In the genomic region with DNA sequence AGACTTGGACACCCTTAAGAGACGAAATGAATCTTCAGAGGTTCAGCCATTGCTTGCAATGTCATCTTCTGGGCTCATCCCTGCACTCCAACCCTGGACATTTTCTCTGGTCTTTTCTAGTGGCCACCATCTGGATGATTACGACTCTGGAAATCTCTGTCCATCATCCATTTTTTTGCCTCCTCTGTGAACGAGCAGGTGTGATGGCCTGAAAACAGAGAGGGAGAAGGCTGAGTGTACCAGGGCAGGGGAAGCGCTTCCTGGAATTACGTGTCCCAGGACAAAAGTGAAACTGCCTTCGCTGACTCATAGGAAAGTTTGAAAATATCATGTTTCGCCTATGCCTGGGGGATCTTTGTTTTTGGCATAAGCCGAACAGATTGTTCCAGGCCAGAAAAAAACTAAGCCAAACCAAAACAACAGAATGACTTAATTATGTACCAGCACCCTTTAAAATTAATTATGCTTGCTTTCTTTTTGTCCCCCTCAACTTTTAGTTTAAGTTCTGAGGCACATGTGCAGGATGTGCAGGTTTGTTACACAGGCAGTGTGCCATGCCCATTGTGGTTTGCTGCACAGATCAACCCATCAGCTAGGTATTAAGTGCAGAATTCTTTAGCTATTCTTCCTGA, we compare ENCODE assay signal across 1 cellular context.
TF ChIP-seq lines count a peak whose summit lies in the region.

No MANE protein-coding gene starts in this region.

TF ChIP-seq in GM12878, 131 proteins besides CTCF, POLR2A, EP300 and RAD21 (continued from another document and continues in another):
- TF ChIP-seq, protein P1, sequence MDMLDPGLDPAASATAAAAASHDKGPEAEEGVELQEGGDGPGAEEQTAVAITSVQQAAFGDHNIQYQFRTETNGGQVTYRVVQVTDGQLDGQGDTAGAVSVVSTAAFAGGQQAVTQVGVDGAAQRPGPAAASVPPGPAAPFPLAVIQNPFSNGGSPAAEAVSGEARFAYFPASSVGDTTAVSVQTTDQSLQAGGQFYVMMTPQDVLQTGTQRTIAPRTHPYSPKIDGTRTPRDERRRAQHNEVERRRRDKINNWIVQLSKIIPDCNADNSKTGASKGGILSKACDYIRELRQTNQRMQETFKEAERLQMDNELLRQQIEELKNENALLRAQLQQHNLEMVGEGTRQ (IDR thresholded peaks at IDR 0.05; ENCODE audit: borderline replicate concordance, low read depth, low read length), result no peak
- TF ChIP-seq CHD2 (IDR thresholded peaks at IDR 0.05; ENCODE audit: borderline replicate concordance, low read depth, low read length) (no peak), ESRRA (IDR thresholded peaks at IDR 0.05; ENCODE audit: low read length) (no peak), FOS (IDR thresholded peaks at IDR 0.05; ENCODE audit: borderline replicate concordance, extremely low read depth, insufficient read length) (no peak), EGR1 (IDR thresholded peaks at IDR 0.05; ENCODE audit: borderline replicate concordance in 1 of 2, low read depth in 2 of 2, low read length in 2 of 2) (no peak), ZNF384 (IDR thresholded peaks at IDR 0.05; ENCODE audit: borderline replicate concordance, low read depth, low read length) (no peak), IKZF2 (IDR thresholded peaks at IDR 0.05) (peak; percentile 86 to 92), ZBED1 (IDR thresholded peaks at IDR 0.05; ENCODE audit: borderline replicate concordance) (peak; percentile 38; the same call in 1 of the 2 replicates), CHD1 (IDR thresholded peaks at IDR 0.05; ENCODE audit: low read depth, low read length) (no peak), FOXK2 (IDR thresholded peaks at IDR 0.05) (no peak), BRCA1 (IDR thresholded peaks at IDR 0.05; ENCODE audit: low read depth, low read length) (no peak), ZNF217 (IDR thresholded peaks at IDR 0.05) (no peak), RUNX3 (IDR thresholded peaks at IDR 0.05; ENCODE audit: low read length) (peak; percentile 47; the same call in 1 of the 2 replicates), ETV6 (conservative IDR thresholded peaks at IDR 0.05 in 1 of 2, IDR thresholded peaks at IDR 0.05 in 1 of 2; ENCODE audit: borderline replicate concordance in 1 of 2, low read depth in 1 of 2) (peak in 1 of 2 experiments; percentile 73; a peak in 2 of 4 replicates), ZSCAN29 (IDR thresholded peaks at IDR 0.05) (no peak), ZZZ3 (IDR thresholded peaks at IDR 0.05; ENCODE audit: control insufficient read depth, insufficient read length, low read depth) (no peak), CBX3 (IDR thresholded peaks at IDR 0.05; ENCODE audit: borderline replicate concordance, low read depth) (no peak), RBBP5 (conservative IDR thresholded peaks at IDR 0.05) (no peak), BMI1 (IDR thresholded peaks at IDR 0.05; ENCODE audit: borderline replicate concordance) (no peak), RELA (IDR thresholded peaks at IDR 0.05; ENCODE audit: borderline replicate concordance, partially characterized antibody) (no peak), HDAC6 (IDR thresholded peaks at IDR 0.05; ENCODE audit: unreplicated experiment) (no peak), MEF2A (IDR thresholded peaks at IDR 0.05; ENCODE audit: insufficient read depth, low read depth, low read length) (no peak), SMAD1 (IDR thresholded peaks at IDR 0.05; ENCODE audit: low read depth, partially characterized antibody) (no peak), ZNF274 (IDR thresholded peaks at IDR 0.05; ENCODE audit: insufficient read depth, insufficient read length) (no peak), SIX5 (IDR thresholded peaks at IDR 0.05; ENCODE audit: low read depth, low read length, severe bottlenecking) (no peak), CHD4 (IDR thresholded peaks at IDR 0.05) (no peak), ZNF24 (IDR thresholded peaks at IDR 0.05) (no peak), BHLHE40 (IDR thresholded peaks at IDR 0.05; ENCODE audit: borderline replicate concordance in 1 of 2, low read depth in 2 of 2, low read length in 1 of 2) (no peak), HDAC2 (IDR thresholded peaks at IDR 0.05) (no peak), HCFC1 (IDR thresholded peaks at IDR 0.05; ENCODE audit: low read length) (no peak), PML (IDR thresholded peaks at IDR 0.05; ENCODE audit: low read length) (no peak), MXI1 (IDR thresholded peaks at IDR 0.05; ENCODE audit: low read depth, low read length) (0 out of 2 replicates have a peak, but pooled peaks have one; percentile 29)
- TF ChIP-seq, protein P2, sequence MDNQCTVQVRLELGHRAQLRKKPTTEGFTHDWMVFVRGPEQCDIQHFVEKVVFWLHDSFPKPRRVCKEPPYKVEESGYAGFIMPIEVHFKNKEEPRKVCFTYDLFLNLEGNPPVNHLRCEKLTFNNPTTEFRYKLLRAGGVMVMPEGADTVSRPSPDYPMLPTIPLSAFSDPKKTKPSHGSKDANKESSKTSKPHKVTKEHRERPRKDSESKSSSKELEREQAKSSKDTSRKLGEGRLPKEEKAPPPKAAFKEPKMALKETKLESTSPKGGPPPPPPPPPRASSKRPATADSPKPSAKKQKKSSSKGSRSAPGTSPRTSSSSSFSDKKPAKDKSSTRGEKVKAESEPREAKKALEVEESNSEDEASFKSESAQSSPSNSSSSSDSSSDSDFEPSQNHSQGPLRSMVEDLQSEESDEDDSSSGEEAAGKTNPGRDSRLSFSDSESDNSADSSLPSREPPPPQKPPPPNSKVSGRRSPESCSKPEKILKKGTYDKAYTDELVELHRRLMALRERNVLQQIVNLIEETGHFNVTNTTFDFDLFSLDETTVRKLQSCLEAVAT (IDR thresholded peaks at IDR 0.05), result no peak
- TF ChIP-seq, protein P3, sequence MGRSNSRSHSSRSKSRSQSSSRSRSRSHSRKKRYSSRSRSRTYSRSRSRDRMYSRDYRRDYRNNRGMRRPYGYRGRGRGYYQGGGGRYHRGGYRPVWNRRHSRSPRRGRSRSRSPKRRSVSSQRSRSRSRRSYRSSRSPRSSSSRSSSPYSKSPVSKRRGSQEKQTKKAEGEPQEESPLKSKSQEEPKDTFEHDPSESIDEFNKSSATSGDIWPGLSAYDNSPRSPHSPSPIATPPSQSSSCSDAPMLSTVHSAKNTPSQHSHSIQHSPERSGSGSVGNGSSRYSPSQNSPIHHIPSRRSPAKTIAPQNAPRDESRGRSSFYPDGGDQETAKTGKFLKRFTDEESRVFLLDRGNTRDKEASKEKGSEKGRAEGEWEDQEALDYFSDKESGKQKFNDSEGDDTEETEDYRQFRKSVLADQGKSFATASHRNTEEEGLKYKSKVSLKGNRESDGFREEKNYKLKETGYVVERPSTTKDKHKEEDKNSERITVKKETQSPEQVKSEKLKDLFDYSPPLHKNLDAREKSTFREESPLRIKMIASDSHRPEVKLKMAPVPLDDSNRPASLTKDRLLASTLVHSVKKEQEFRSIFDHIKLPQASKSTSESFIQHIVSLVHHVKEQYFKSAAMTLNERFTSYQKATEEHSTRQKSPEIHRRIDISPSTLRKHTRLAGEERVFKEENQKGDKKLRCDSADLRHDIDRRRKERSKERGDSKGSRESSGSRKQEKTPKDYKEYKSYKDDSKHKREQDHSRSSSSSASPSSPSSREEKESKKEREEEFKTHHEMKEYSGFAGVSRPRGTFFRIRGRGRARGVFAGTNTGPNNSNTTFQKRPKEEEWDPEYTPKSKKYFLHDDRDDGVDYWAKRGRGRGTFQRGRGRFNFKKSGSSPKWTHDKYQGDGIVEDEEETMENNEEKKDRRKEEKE (IDR thresholded peaks at IDR 0.05), result no peak
- TF ChIP-seq, protein P4, sequence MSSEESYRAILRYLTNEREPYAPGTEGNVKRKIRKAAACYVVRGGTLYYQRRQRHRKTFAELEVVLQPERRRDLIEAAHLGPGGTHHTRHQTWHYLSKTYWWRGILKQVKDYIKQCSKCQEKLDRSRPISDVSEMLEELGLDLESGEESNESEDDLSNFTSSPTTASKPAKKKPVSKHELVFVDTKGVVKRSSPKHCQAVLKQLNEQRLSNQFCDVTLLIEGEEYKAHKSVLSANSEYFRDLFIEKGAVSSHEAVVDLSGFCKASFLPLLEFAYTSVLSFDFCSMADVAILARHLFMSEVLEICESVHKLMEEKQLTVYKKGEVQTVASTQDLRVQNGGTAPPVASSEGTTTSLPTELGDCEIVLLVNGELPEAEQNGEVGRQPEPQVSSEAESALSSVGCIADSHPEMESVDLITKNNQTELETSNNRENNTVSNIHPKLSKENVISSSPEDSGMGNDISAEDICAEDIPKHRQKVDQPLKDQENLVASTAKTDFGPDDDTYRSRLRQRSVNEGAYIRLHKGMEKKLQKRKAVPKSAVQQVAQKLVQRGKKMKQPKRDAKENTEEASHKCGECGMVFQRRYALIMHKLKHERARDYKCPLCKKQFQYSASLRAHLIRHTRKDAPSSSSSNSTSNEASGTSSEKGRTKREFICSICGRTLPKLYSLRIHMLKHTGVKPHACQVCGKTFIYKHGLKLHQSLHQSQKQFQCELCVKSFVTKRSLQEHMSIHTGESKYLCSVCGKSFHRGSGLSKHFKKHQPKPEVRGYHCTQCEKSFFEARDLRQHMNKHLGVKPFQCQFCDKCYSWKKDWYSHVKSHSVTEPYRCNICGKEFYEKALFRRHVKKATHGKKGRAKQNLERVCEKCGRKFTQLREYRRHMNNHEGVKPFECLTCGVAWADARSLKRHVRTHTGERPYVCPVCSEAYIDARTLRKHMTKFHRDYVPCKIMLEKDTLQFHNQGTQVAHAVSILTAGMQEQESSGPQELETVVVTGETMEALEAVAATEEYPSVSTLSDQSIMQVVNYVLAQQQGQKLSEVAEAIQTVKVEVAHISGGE (CRISPR knock-in tag; IDR thresholded peaks at IDR 0.05), result no peak
- TF ChIP-seq, protein P5, sequence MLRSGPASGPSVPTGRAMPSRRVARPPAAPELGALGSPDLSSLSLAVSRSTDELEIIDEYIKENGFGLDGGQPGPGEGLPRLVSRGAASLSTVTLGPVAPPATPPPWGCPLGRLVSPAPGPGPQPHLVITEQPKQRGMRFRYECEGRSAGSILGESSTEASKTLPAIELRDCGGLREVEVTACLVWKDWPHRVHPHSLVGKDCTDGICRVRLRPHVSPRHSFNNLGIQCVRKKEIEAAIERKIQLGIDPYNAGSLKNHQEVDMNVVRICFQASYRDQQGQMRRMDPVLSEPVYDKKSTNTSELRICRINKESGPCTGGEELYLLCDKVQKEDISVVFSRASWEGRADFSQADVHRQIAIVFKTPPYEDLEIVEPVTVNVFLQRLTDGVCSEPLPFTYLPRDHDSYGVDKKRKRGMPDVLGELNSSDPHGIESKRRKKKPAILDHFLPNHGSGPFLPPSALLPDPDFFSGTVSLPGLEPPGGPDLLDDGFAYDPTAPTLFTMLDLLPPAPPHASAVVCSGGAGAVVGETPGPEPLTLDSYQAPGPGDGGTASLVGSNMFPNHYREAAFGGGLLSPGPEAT (IDR thresholded peaks at IDR 0.05; ENCODE audit: low read depth), result peak; percentile 72; the same call in 1 of the 2 replicates
- TF ChIP-seq, protein P6, sequence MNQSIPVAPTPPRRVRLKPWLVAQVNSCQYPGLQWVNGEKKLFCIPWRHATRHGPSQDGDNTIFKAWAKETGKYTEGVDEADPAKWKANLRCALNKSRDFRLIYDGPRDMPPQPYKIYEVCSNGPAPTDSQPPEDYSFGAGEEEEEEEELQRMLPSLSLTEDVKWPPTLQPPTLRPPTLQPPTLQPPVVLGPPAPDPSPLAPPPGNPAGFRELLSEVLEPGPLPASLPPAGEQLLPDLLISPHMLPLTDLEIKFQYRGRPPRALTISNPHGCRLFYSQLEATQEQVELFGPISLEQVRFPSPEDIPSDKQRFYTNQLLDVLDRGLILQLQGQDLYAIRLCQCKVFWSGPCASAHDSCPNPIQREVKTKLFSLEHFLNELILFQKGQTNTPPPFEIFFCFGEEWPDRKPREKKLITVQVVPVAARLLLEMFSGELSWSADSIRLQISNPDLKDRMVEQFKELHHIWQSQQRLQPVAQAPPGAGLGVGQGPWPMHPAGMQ (IDR thresholded peaks at IDR 0.05; ENCODE audit: borderline replicate concordance), result no peak
- TF ChIP-seq, protein P7, sequence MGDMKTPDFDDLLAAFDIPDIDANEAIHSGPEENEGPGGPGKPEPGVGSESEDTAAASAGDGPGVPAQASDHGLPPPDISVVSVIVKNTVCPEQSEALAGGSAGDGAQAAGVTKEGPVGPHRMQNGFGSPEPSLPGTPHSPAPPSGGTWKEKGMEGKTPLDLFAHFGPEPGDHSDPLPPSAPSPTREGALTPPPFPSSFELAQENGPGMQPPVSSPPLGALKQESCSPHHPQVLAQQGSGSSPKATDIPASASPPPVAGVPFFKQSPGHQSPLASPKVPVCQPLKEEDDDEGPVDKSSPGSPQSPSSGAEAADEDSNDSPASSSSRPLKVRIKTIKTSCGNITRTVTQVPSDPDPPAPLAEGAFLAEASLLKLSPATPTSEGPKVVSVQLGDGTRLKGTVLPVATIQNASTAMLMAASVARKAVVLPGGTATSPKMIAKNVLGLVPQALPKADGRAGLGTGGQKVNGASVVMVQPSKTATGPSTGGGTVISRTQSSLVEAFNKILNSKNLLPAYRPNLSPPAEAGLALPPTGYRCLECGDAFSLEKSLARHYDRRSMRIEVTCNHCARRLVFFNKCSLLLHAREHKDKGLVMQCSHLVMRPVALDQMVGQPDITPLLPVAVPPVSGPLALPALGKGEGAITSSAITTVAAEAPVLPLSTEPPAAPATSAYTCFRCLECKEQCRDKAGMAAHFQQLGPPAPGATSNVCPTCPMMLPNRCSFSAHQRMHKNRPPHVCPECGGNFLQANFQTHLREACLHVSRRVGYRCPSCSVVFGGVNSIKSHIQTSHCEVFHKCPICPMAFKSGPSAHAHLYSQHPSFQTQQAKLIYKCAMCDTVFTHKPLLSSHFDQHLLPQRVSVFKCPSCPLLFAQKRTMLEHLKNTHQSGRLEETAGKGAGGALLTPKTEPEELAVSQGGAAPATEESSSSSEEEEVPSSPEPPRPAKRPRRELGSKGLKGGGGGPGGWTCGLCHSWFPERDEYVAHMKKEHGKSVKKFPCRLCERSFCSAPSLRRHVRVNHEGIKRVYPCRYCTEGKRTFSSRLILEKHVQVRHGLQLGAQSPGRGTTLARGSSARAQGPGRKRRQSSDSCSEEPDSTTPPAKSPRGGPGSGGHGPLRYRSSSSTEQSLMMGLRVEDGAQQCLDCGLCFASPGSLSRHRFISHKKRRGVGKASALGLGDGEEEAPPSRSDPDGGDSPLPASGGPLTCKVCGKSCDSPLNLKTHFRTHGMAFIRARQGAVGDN (IDR thresholded peaks at IDR 0.05), result 0 out of 2 replicates have a peak, but pooled peaks have one; percentile 33
- TF ChIP-seq, protein P8, sequence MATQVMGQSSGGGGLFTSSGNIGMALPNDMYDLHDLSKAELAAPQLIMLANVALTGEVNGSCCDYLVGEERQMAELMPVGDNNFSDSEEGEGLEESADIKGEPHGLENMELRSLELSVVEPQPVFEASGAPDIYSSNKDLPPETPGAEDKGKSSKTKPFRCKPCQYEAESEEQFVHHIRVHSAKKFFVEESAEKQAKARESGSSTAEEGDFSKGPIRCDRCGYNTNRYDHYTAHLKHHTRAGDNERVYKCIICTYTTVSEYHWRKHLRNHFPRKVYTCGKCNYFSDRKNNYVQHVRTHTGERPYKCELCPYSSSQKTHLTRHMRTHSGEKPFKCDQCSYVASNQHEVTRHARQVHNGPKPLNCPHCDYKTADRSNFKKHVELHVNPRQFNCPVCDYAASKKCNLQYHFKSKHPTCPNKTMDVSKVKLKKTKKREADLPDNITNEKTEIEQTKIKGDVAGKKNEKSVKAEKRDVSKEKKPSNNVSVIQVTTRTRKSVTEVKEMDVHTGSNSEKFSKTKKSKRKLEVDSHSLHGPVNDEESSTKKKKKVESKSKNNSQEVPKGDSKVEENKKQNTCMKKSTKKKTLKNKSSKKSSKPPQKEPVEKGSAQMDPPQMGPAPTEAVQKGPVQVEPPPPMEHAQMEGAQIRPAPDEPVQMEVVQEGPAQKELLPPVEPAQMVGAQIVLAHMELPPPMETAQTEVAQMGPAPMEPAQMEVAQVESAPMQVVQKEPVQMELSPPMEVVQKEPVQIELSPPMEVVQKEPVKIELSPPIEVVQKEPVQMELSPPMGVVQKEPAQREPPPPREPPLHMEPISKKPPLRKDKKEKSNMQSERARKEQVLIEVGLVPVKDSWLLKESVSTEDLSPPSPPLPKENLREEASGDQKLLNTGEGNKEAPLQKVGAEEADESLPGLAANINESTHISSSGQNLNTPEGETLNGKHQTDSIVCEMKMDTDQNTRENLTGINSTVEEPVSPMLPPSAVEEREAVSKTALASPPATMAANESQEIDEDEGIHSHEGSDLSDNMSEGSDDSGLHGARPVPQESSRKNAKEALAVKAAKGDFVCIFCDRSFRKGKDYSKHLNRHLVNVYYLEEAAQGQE (IDR thresholded peaks at IDR 0.05; ENCODE audit: low read depth, low read length), result no peak
